Comparison of ENCODE assay signal across 23 cellular contexts in the genomic region with DNA sequence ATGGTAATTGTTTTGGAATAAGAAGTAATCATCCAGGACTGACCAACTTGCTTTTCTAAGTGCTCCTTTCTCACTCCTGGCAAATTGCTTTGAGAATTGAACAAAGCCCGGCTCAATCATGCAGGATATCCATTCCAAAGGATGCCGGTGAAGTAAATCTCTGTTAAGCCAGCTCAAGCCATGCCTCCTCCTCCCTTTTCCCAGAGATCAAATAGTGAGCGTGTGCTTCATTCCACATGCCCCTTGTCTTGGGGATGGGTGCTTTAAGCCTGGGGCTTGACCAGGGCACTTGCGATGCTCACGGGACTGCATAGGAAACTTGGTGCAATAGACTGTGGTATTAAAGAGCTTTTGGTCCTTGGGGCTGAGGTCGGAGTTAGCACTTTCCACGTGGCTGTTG.
"Had no signal": no experiment of that assay in that cellular context is flagged by ENCODE, and none has a peak within 500 bp of the region (broad histone marks: within the 10 kb centered on the region; RNA-seq: fewer than 3 reads in every experiment).

No MANE protein-coding gene starts in this region.

- H3K4me1 Mint-ChIP-seq: endodermal cell had no signal

- H3K36me3 Mint-ChIP-seq: mesothelial cell of epicardium had no signal

- H3K9me3 Mint-ChIP-seq: effector memory CD8-positive, alpha-beta T cell; endodermal cell; mesothelial cell of epicardium had no signal

- H3K27ac ChIP-seq: coronary artery, epithelial cell of prostate, gastrocnemius medialis, heart right ventricle, left lung, lower lobe of right lung had no signal

- ATAC-seq: effector memory CD8-positive, alpha-beta T cell; esophagus mucosa; gastrocnemius medialis; heart right ventricle; left ventricle myocardium superior; lower lobe of right lung; mucosa of descending colon had no signal

- DNase-seq: dermis blood vessel endothelial cell; dorsolateral prefrontal cortex; effector CD8-positive, alpha-beta T cell; effector memory CD8-positive, alpha-beta T cell; endodermal cell; erythroblast; esophagus squamous epithelium; foreskin fibroblast; foreskin melanocyte; gastrocnemius medialis; glutamatergic neuron; head of caudate nucleus; heart right ventricle; left cardiac atrium; left lung; left ventricle myocardium superior; lower lobe of right lung; mesenchymal stem cell; mucosa of descending colon had no signal

- H3K4me3 ChIP-seq: coronary artery, dorsolateral prefrontal cortex, esophagus squamous epithelium, gastrocnemius medialis, heart right ventricle, left lung, lower lobe of right lung, mucosa of descending colon had no signal

- H3K27ac Mint-ChIP-seq: effector memory CD8-positive, alpha-beta T cell; endodermal cell; mesothelial cell of epicardium had no signal

- H3K9me3 ChIP-seq: esophagus squamous epithelium, gastrocnemius medialis, heart right ventricle, left lung, lower lobe of right lung, mucosa of descending colon had no signal

- H3K4me3 Mint-ChIP-seq: effector memory CD8-positive, alpha-beta T cell; endodermal cell; mesothelial cell of epicardium had no signal

- H3K36me3 ChIP-seq: esophagus squamous epithelium, gastrocnemius medialis, heart right ventricle, left lung, lower lobe of right lung had no signal

- H3K4me1 ChIP-seq: gastrocnemius medialis, heart right ventricle, left lung, lower lobe of right lung had no signal

- H3K27me3 ChIP-seq: gastrocnemius medialis had no signal
